Comparison of ENCODE assay signal across 22 cellular contexts in the genomic region with DNA sequence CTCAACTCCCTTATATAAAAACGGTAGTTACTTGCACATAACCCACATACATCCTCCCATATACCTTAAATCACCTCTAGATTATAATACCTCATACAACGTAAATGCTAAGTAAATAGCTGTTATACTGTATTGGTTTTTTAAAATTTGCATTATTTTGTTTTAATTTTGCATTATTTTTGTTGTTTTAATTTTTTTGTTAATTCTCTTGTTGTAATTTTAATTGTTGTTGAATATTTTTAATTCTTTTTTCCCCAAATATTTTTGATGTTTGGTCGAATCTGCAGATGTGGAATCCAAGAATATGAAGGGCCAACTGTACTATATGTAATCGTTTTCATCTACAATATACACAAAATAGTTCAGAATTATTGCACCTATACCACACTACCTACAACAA. TPM values are rescaled to one million over a fixed set of nuclear protein-coding genes. Genes with fewer than 3 reads are reported as not detected.
"Had no signal": no experiment of that assay in that cellular context is flagged by ENCODE, and none has a peak within 500 bp of the region (broad histone marks: within the 10 kb centered on the region; RNA-seq: fewer than 3 reads in every experiment).

No MANE protein-coding gene starts in this region.

- H3K27ac ChIP-seq: RWPE1 had no signal

- H3K9ac ChIP-seq: SK-N-SH had no signal

- FAIRE-seq: HepG2 had no signal

- H3K4me2 ChIP-seq: SK-N-SH had no signal

- DNase-seq: IMR-90, Karpas-422, KG1, MM.1S, NCI-H1092 treated with DMSO at 0.1 percent for 48 hours, NCI-H1436, NCI-H187, NCI-H2029, NCI-H2081 treated with DMSO at 0.1 percent for 48 hours, NCI-H2171, NCI-H226, NCI-H446, NCI-H510A, NCI-H524 treated with DMSO at 0.1 percent for 48 hours, NCI-H69, NCI-H774, SHP77, SK-N-SH, SW 1271 had no signal

- H3K9me3 ChIP-seq: SK-N-SH had no signal

RNA-seq across cellular contexts. Expression of a gene that starts 23.5 kb away (rescaled TPM):
- total RNA-seq: HT1080, IMR-90 had no signal
- polyA plus RNA-seq: IMR-90 had no signal
